In the genomic region with DNA sequence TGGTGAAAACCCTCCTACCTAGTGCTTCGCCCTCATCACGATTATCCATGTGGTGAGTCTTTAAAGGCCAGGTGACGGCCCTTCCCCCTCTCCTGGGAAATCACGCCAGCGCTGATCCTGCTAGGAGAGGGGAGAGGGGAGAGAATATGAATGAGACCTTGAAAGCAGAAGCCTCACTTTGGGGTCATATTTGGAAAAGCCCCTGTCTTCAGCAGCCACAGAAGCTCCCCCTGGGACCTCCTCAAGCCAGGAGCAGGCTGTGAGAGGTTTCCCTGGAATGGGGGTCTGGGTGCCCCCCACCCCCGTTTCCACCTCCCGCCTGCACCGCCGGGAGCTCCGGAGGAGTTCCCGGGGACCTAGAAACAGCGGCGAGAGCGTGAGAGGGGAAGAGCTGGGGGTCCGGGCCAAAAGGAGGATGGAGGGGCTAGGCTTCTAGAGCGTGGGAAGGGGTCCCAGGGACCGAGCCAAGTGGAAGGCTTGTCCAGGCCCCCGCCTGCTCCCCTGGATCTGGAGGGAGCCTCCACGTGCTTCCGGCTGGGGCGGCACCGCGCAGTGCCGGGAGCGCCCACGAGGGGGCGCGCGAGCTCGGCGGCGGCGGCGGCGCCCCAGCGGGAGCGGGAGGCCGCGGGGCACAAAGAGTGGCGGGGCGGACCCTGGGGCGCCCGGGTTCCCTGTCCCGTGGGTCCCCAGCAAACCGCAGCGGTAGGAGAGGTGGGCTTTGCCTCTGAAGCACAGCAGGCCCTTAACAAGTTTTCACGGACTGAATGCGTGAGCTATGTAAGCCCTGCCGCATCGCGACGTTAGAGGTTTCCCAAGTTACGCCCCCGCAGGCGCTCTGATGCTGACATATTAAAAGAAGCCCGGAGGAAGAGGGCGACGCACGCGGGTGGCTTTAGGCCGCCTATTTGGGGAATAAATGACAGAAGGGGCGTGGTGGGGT, we compare ENCODE assay signal across 8 cellular contexts.
DNase-seq lines count a peak whose midpoint lies in the region; ATAC-seq and TF ChIP-seq lines count a peak whose summit lies in the region.

No MANE protein-coding gene starts in this region.

- H3K36me3 Mint-ChIP-seq in activated CD4-positive, alpha-beta T cell treated with anti-CD3 and anti-CD28 coated beads, Interleukin-2, amount 10 ng/mL, durations not matched to agents 24 days and 14 days (ENCODE audit: low read depth), result peaks cover 2% of the 10 kb centered on the region

- H3K27me3 ChIP-seq in lung (ENCODE audit: control insufficient read depth, insufficient read depth), result no peaks in the 10 kb centered on the region

- WGBS in lung, 2 donors, result 3% methylated on average over 49 to 62 of the region's 62 CpGs

- peak overlapping the region; percentile 80 for H3K4me3 Mint-ChIP-seq in activated CD4-positive, alpha-beta T cell treated with anti-CD3 and anti-CD28 coated beads, Interleukin-2, amount 10 ng/mL, durations not matched to agents 24 days and 14 days

- DNase-seq in NCI-H2107 treated with DMSO at 0.1 percent for 48 hours (lab: John Stamatoyannopoulos, UW; ENCODE audit: unreplicated experiment), result peak; percentile 11
- DNase-seq in NCI-H2107 (lab: John Stamatoyannopoulos, UW), result no peak
- peak; percentile 29 to 73 for DNase-seq in NCI-H2081 (lab: John Stamatoyannopoulos, UW)
- DNase-seq in activated CD4-positive, alpha-beta T cell treated with anti-CD3 and anti-CD28 coated beads, Interleukin-2, amount 10 ng/mL, durations not matched to agents 24 days and 14 days, result peak; percentile 91
- peak; percentile 70 for DNase-seq in dermis blood vessel endothelial cell
- DNase-seq in lung (ENCODE audit: low spot score), result no peak
- peak; percentile 45 to 50 (median 48) for DNase-seq in stimulated activated CD4-positive, alpha-beta T cell treated with anti-CD3 and anti-CD28 coated beads, TNF-alpha, amount 100 ng/mL, for 4 hours (ENCODE audit: low read depth in 3 of 3)

- peaks cover 13% of the 10 kb centered on the region for H3K4me1 Mint-ChIP-seq in activated CD4-positive, alpha-beta T cell treated with anti-CD3 and anti-CD28 coated beads, Interleukin-2, amount 10 ng/mL, durations not matched to agents 24 days and 14 days

- intact Hi-C loops in activated CD4-positive, alpha-beta T cell treated with anti-CD3 and anti-CD28 coated beads, Interleukin-2, amount 10 ng/mL, durations not matched to agents 24 days and 14 days (cut with micrococcal nuclease), result loop anchor here (1.0 to 5.0 kb wide), 2 partner anchors 74 to 428 kb away; no protein-coding TSS in a partner anchor

- peaks cover 46% of the 10 kb centered on the region for H3K27me3 Mint-ChIP-seq in activated CD4-positive, alpha-beta T cell treated with anti-CD3 and anti-CD28 coated beads, Interleukin-2, amount 10 ng/mL, durations not matched to agents 24 days and 14 days

- TF ChIP-seq CTCF in lung (IDR thresholded peaks at IDR 0.05; ENCODE audit: control extremely low read depth, extremely low read depth), result peak; percentile 58

- peak overlapping the region; percentile 56 for H3K27ac Mint-ChIP-seq in activated CD4-positive, alpha-beta T cell treated with anti-CD3 and anti-CD28 coated beads, Interleukin-2, amount 10 ng/mL, durations not matched to agents 24 days and 14 days

- H3K4me3 ChIP-seq in lung, result peak overlapping the region; percentile 44

- no peak overlapping the region for H3K27ac ChIP-seq in lung (ENCODE audit: low read depth in 1 of 2, low read length in 1 of 2)

- ATAC-seq in HG02840 (IDR thresholded peaks at IDR 0.05; ENCODE audit: low FRiP score, unreplicated experiment) (peak; percentile 76), lung (ENCODE audit: insufficient read depth, low FRiP score) (peak; percentile 96)

- peaks cover 0 to 1% of the 10 kb centered on the region in 2 donors for H3K9me3 ChIP-seq in lung (ENCODE audit: control insufficient read depth in 2 of 2, insufficient read depth in 1 of 2, low read length in 1 of 2)

- no peaks in the 10 kb centered on the region for H3K9me3 Mint-ChIP-seq in activated CD4-positive, alpha-beta T cell treated with anti-CD3 and anti-CD28 coated beads, Interleukin-2, amount 10 ng/mL, durations not matched to agents 24 days and 14 days

- peaks cover 2 to 6% of the 10 kb centered on the region in 2 donors for H3K4me1 ChIP-seq in lung (ENCODE audit: control insufficient read depth in 2 of 2, insufficient read depth in 2 of 2, low read length in 2 of 2)

- H3K36me3 ChIP-seq in lung (ENCODE audit: control insufficient read depth in 2 of 2, insufficient read depth in 2 of 2, low read length in 2 of 2), result no peaks in the 10 kb centered on the region

Comparison
In these comparisons a context has a peak if more than half of its experiments do, and no peak if none do; other contexts are left out.
1. DNase-seq: peak in NCI-H2107 treated with DMSO at 0.1 percent for 48 hours (single experiment), NCI-H2081 (2 of 2), activated CD4-positive, alpha-beta T cell treated with anti-CD3 and anti-CD28 coated beads, Interleukin-2, amount 10 ng/mL, durations not matched to agents 24 days and 14 days (single experiment), dermis blood vessel endothelial cell (single experiment) and stimulated activated CD4-positive, alpha-beta T cell treated with anti-CD3 and anti-CD28 coated beads, TNF-alpha, amount 100 ng/mL, for 4 hours (3 of 3); none in NCI-H2107 (single experiment) and lung (single experiment).